ENCODE assay signal across 8 cellular contexts in genomic region chr10:6445671-6446278, GRCh38.
DNase-seq lines count a peak whose midpoint lies in the region; ATAC-seq lines count a peak whose summit lies in the region.

No MANE protein-coding gene starts in this region.

- DNase-seq in AML-193 (lab: John Stamatoyannopoulos, UW) (peak; percentile 31 to 37), HCEC 1CT (peak; percentile 20), T-helper 22 cell (ENCODE audit: low read depth) (peak; percentile 9), astrocyte of the hippocampus (ENCODE audit: low read depth, low spot score) (peak; percentile 62), iPS-NIHi7 (ENCODE audit: extremely low spot score) (peak; percentile 51)
- peak; percentile 53 to 59 for DNase-seq in stimulated activated CD4-positive, alpha-beta T cell treated with anti-CD3 and anti-CD28 coated beads, Interleukin-1b, Interleukin-23, amount 100 ng/mL, for 4 hours (ENCODE audit: low read depth in 2 of 2)

- ATAC-seq in GM21367 (IDR thresholded peaks at IDR 0.05; ENCODE audit: unreplicated experiment) (no peak), HG02623 (IDR thresholded peaks at IDR 0.05; ENCODE audit: unreplicated experiment) (no peak)

Comparison
In these comparisons a context has a peak if more than half of its experiments do, and no peak if none do; other contexts are left out.
1. DNase-seq: peak in every context shown above with its lines; median percentile 62 in astrocyte of the hippocampus; 56 in stimulated activated CD4-positive, alpha-beta T cell treated with anti-CD3 and anti-CD28 coated beads, Interleukin-1b, Interleukin-23, amount 100 ng/mL, for 4 hours; 51 in iPS-NIHi7; 34 in AML-193; 20 in HCEC 1CT; 9 in T-helper 22 cell.